In the genomic region with DNA sequence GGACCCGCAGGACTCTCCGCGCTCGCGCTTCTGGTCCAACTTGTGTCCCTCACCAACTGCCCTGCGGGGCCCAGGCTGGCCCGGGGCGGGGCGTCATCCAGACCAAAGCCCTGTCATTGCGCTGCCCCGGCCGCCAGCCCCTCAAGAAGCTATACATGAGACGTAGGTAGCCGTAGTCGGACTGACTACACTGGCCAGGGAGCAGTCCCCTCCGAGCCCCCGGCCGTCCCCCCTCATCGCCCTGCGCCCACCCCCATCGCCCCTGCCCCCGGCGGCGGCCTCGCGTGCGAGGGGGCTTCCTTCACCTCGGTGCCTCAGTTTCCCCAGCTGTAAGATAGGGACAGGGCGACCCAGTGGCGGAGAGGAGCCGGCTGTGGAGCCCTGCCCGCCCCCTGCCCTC, we compare ENCODE assay signal across 3 cellular contexts. TPM values are rescaled to one million over a fixed set of nuclear protein-coding genes. Genes with fewer than 3 reads are reported as not detected.
"Had no signal": no experiment of that assay in that cellular context is flagged by ENCODE, and none has a peak within 500 bp of the region (broad histone marks: within the 10 kb centered on the region; RNA-seq: fewer than 3 reads in every experiment).

No MANE protein-coding gene starts in this region.

RNA-seq across cellular contexts. Expression of gene NPIPB6, which starts 4.6 kb away (rescaled TPM):
- total RNA-seq: activated naive CD8-positive, alpha-beta T cell treated with anti-CD3 and anti-CD28 coated beads for 36 hours; kidney epithelial cell; lung microvascular endothelial cell had no signal
